ENCODE assay signal across 8 cellular contexts in the genomic region with DNA sequence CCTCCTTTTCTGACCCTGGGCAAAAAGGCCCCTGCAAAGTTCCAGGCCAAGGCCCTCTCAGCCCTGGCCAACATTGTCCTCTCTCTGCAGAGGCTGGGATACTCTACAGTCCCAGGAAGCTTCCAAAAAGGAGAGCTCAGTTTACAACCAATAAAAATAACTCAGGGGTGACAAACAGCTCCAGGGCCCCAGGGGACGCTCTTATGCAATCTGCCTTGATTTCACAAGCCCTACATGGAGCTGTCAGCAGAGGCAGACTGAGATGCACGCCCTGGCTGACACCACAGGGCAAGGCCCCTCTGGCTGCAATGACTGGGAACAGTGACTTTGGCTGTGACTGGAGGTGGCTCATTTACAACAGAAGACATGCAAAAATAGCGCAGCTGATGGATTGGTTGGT.
DNase-seq lines count a peak whose midpoint lies in the region; ATAC-seq and TF ChIP-seq lines count a peak whose summit lies in the region.

No MANE protein-coding gene starts in this region.

- TF ChIP-seq CTCF in BJ (IDR thresholded peaks at IDR 0.05; ENCODE audit: insufficient read depth, low read depth, low read length): peak; percentile 21; the same call in 1 of the 2 replicates

- no peaks in the 10 kb centered on the region for H3K27me3 ChIP-seq in BJ (ENCODE audit: control insufficient read depth, insufficient read depth, low read length)

- no peaks in the 10 kb centered on the region for H3K36me3 Mint-ChIP-seq in activated T-helper 17 cell treated with anti-CD3 and anti-CD28 coated beads, Interleukin-2, amount 50 U/mL, for 72 hours (ENCODE audit: low read depth)
- H3K36me3 Mint-ChIP-seq in T-helper 2 cell treated with Interferon-gamma antibody and Interleukin-4, amounts not matched to agents 5 μg/mL and 100 μg/mL, for 36 hours (ENCODE audit: low read depth): no peaks in the 10 kb centered on the region

- POLR2A ChIA-PET in BJ (lab: Charles Lee): interaction anchor here (0.6 kb wide), 1 partner anchor 28 kb away, joined by 13 read pairs; no protein-coding TSS in a partner anchor

- H3K4me1 Mint-ChIP-seq in activated T-helper 17 cell treated with anti-CD3 and anti-CD28 coated beads, Interleukin-2, amount 50 U/mL, for 72 hours: no peaks in the 10 kb centered on the region
- H3K4me1 Mint-ChIP-seq in T-helper 2 cell treated with Interferon-gamma antibody and Interleukin-4, amounts not matched to agents 5 μg/mL and 100 μg/mL, for 36 hours (ENCODE audit: low read depth): no peaks in the 10 kb centered on the region

- no peak overlapping the region for H3K27ac Mint-ChIP-seq in activated T-helper 17 cell treated with anti-CD3 and anti-CD28 coated beads, Interleukin-2, amount 50 U/mL, for 72 hours
- H3K27ac Mint-ChIP-seq in T-helper 2 cell treated with Interferon-gamma antibody and Interleukin-4, amounts not matched to agents 5 μg/mL and 100 μg/mL, for 36 hours: no peak overlapping the region

- no peaks in the 10 kb centered on the region for H3K9me3 Mint-ChIP-seq in activated T-helper 17 cell treated with anti-CD3 and anti-CD28 coated beads, Interleukin-2, amount 50 U/mL, for 72 hours
- H3K9me3 Mint-ChIP-seq in T-helper 2 cell treated with Interferon-gamma antibody and Interleukin-4, amounts not matched to agents 5 μg/mL and 100 μg/mL, for 36 hours: no peaks in the 10 kb centered on the region

- H3K4me3 Mint-ChIP-seq in activated T-helper 17 cell treated with anti-CD3 and anti-CD28 coated beads, Interleukin-2, amount 50 U/mL, for 72 hours: no peak overlapping the region
- no peak overlapping the region for H3K4me3 Mint-ChIP-seq in T-helper 2 cell treated with Interferon-gamma antibody and Interleukin-4, amounts not matched to agents 5 μg/mL and 100 μg/mL, for 36 hours

- CTCF ChIA-PET in BJ (lab: Yijun Ruan, JAX): interaction anchor here (0.5 to 1.2 kb wide), 2 partner anchors 9 to 37 kb away, joined by 3 read pairs; no protein-coding TSS in a partner anchor

- H3K4me3 ChIP-seq in BJ (ENCODE audit: low read depth, low read length): no peak overlapping the region

- DNase-seq in BJ (ENCODE audit: low read depth): peak; percentile 91
- DNase-seq in LoVo (ENCODE audit: low spot score): peak; percentile 93
- peak; percentile 70 for DNase-seq in cerebellar cortex (ENCODE audit: low spot score)
- peak; percentile 93 for DNase-seq in mesenteric fat pad (ENCODE audit: low spot score)
- DNase-seq in T-helper 2 cell treated with Interferon-gamma antibody and Interleukin-4, amounts not matched to agents 5 μg/mL and 100 μg/mL, for 36 hours (ENCODE audit: low spot score): no peak
- no peak for DNase-seq in activated gamma-delta T cell (lab: John Stamatoyannopoulos, UW)
- DNase-seq in activated CD4-positive, alpha-beta T cell treated with anti-CD3 and anti-CD28 coated beads, Interleukin-2, amount 50 U/mL, for 1 hour: no peak

- ATAC-seq in activated T-helper 17 cell treated with anti-CD3 and anti-CD28 coated beads, Interleukin-2, amount 50 U/mL, for 72 hours (replicated peaks): no peak

- H3K36me3 ChIP-seq in BJ (ENCODE audit: control insufficient read depth, insufficient read depth, low read length): no peaks in the 10 kb centered on the region

- no peaks in the 10 kb centered on the region for H3K27me3 Mint-ChIP-seq in activated T-helper 17 cell treated with anti-CD3 and anti-CD28 coated beads, Interleukin-2, amount 50 U/mL, for 72 hours
- peaks cover 2% of the 10 kb centered on the region for H3K27me3 Mint-ChIP-seq in T-helper 2 cell treated with Interferon-gamma antibody and Interleukin-4, amounts not matched to agents 5 μg/mL and 100 μg/mL, for 36 hours (ENCODE audit: low read depth)

Comparison
In these comparisons a context has a peak if more than half of its experiments do, and no peak if none do; other contexts are left out.
1. DNase-seq: peak in BJ (single experiment), LoVo (single experiment), cerebellar cortex (single experiment) and mesenteric fat pad (single experiment); none in T-helper 2 cell treated with Interferon-gamma antibody and Interleukin-4, amounts not matched to agents 5 μg/mL and 100 μg/mL, for 36 hours (single experiment), activated gamma-delta T cell (single experiment) and activated CD4-positive, alpha-beta T cell treated with anti-CD3 and anti-CD28 coated beads, Interleukin-2, amount 50 U/mL, for 1 hour (single experiment).